Comparison of ENCODE assay signal across 17 cellular contexts in genomic region chr3:56838441-56838840, GRCh38. TPM values are rescaled to one million over a fixed set of nuclear protein-coding genes. Genes with fewer than 3 reads are reported as not detected.
A peak's percentile ranks its signal among the peaks of the same experiment; 100 is the strongest.
DNase-seq lines count a peak whose midpoint lies in the region; ATAC-seq and TF ChIP-seq lines count a peak whose summit lies in the region.
"Had no signal": no experiment of that assay in that cellular context is flagged by ENCODE, and none has a peak within 500 bp of the region (broad histone marks: within the 10 kb centered on the region; RNA-seq: fewer than 3 reads in every experiment).

No MANE protein-coding gene starts in this region.

- no peak overlapping the region for H3K27ac ChIP-seq in CD8-positive, alpha-beta T cell (ENCODE audit: low read depth, low read length)
- H3K27ac ChIP-seq in KOPT-K1 (ENCODE audit: low read depth, low read length, poor library complexity, severe bottlenecking), result peak overlapping the region; percentile 86
- H3K27ac ChIP-seq in naive thymus-derived CD4-positive, alpha-beta T cell (ENCODE audit: low read depth, low read length), result no peak overlapping the region
- H3K27ac ChIP-seq: HL-60 had no signal

- H3K27ac Mint-ChIP-seq in CD8-positive, alpha-beta T cell, result peak overlapping the region; percentile 30
- peak overlapping the region; percentile 18 for H3K27ac Mint-ChIP-seq in activated naive CD8-positive, alpha-beta T cell treated with anti-CD3 and anti-CD28 coated beads, Interleukin-2, amount 10 ng/mL, durations not matched to agents 7 days and 5 days
- H3K27ac Mint-ChIP-seq in naive thymus-derived CD4-positive, alpha-beta T cell, result peak overlapping the region in 5 of 9 donors; percentile 7 to 54 (median 11)
- H3K27ac Mint-ChIP-seq: B cell had no signal

- no peaks in the 10 kb centered on the region for H3K9me3 ChIP-seq in CD8-positive, alpha-beta T cell (ENCODE audit: low read length)
- no peaks in the 10 kb centered on the region for H3K9me3 ChIP-seq in KOPT-K1 (ENCODE audit: insufficient read depth, low read length, poor library complexity, severe bottlenecking)
- no peaks in the 10 kb centered on the region for H3K9me3 ChIP-seq in naive thymus-derived CD4-positive, alpha-beta T cell (ENCODE audit: control insufficient read depth in 2 of 3, low read length in 3 of 3)
- H3K9me3 ChIP-seq: SK-N-SH had no signal

- CTCF ChIA-PET in CD8-positive, alpha-beta T cell (lab: Charles Lee), result interaction anchor here (1.1 to 2.2 kb wide), 2 partner anchors 37 to 78 kb away, joined by 3 to 5 read pairs; partner anchors contain the start of gene ARHGEF3
- CTCF ChIA-PET in naive thymus-derived CD4-positive, alpha-beta T cell (lab: Charles Lee), result interaction anchor here (0.7 kb wide), 1 partner anchor 12 kb away, joined by 3 read pairs; no protein-coding TSS in a partner anchor

- no peak overlapping the region for H3K4me3 Mint-ChIP-seq in CD8-positive, alpha-beta T cell
- no peak overlapping the region for H3K4me3 Mint-ChIP-seq in activated naive CD8-positive, alpha-beta T cell treated with anti-CD3 and anti-CD28 coated beads, Interleukin-2, amount 10 ng/mL, durations not matched to agents 7 days and 5 days
- H3K4me3 Mint-ChIP-seq in naive thymus-derived CD4-positive, alpha-beta T cell, result peak overlapping the region in 1 of 10 donors; percentile 3
- H3K4me3 Mint-ChIP-seq: B cell; CD8-positive, alpha-beta memory T cell had no signal

- peaks cover 20% of the 10 kb centered on the region for H3K36me3 Mint-ChIP-seq in CD8-positive, alpha-beta T cell
- peaks cover 21% of the 10 kb centered on the region for H3K36me3 Mint-ChIP-seq in activated naive CD8-positive, alpha-beta T cell treated with anti-CD3 and anti-CD28 coated beads, Interleukin-2, amount 10 ng/mL, durations not matched to agents 7 days and 5 days
- H3K36me3 Mint-ChIP-seq in naive thymus-derived CD4-positive, alpha-beta T cell, result peaks cover 0 to 29% (median 10%) of the 10 kb centered on the region in 5 donors

- H3K9me3 Mint-ChIP-seq in CD8-positive, alpha-beta T cell, result no peaks in the 10 kb centered on the region
- no peaks in the 10 kb centered on the region for H3K9me3 Mint-ChIP-seq in activated naive CD8-positive, alpha-beta T cell treated with anti-CD3 and anti-CD28 coated beads, Interleukin-2, amount 10 ng/mL, durations not matched to agents 7 days and 5 days
- peaks cover 0 to 3% (median 0%) of the 10 kb centered on the region in 11 donors for H3K9me3 Mint-ChIP-seq in naive thymus-derived CD4-positive, alpha-beta T cell
- H3K9me3 Mint-ChIP-seq: CD8-positive, alpha-beta memory T cell had no signal

- no peaks in the 10 kb centered on the region for H3K27me3 ChIP-seq in CD8-positive, alpha-beta T cell (ENCODE audit: insufficient read depth, low read length)
- no peaks in the 10 kb centered on the region for H3K27me3 ChIP-seq in naive thymus-derived CD4-positive, alpha-beta T cell (ENCODE audit: control insufficient read depth in 2 of 2, insufficient read depth in 2 of 2, low read length in 2 of 2)

- no peak overlapping the region for H3K4me3 ChIP-seq in CD8-positive, alpha-beta T cell (ENCODE audit: low read depth, low read length)
- no peak overlapping the region for H3K4me3 ChIP-seq in naive thymus-derived CD4-positive, alpha-beta T cell (ENCODE audit: low read length)

- intact Hi-C loops in CD8-positive, alpha-beta T cell (cut with DNase I, micrococcal nuclease), result no loop called here
- intact Hi-C loops in naive thymus-derived CD4-positive, alpha-beta T cell (cut with micrococcal nuclease), result no loop called here

- POLR2A ChIA-PET in CD8-positive, alpha-beta T cell (lab: Charles Lee), result interaction anchor here (1.1 kb wide), 1 partner anchor 22 kb away, joined by 3 read pairs; no protein-coding TSS in a partner anchor
- POLR2A ChIA-PET in activated naive CD8-positive, alpha-beta T cell treated with anti-CD3 and anti-CD28 coated beads, Interleukin-2, amount 10 ng/mL, durations not matched to agents 7 days and 5 days (lab: Charles Lee), result interaction anchor here (0.8 kb wide), 1 partner anchor 12 kb away, joined by 3 read pairs; no protein-coding TSS in a partner anchor
- POLR2A ChIA-PET in naive thymus-derived CD4-positive, alpha-beta T cell (lab: Charles Lee), result no interaction called here

- peaks cover 4% of the 10 kb centered on the region for H3K4me1 ChIP-seq in CD8-positive, alpha-beta T cell (ENCODE audit: insufficient read depth, low read length)
- no peaks in the 10 kb centered on the region for H3K4me1 ChIP-seq in naive thymus-derived CD4-positive, alpha-beta T cell (ENCODE audit: control insufficient read depth in 2 of 2, insufficient read depth in 2 of 2, low read length in 2 of 2)

- peaks cover 36% of the 10 kb centered on the region for H3K4me1 Mint-ChIP-seq in CD8-positive, alpha-beta T cell (ENCODE audit: low read depth)
- H3K4me1 Mint-ChIP-seq in activated naive CD8-positive, alpha-beta T cell treated with anti-CD3 and anti-CD28 coated beads, Interleukin-2, amount 10 ng/mL, durations not matched to agents 7 days and 5 days, result peaks cover 14% of the 10 kb centered on the region
- peaks cover 10 to 43% (median 28%) of the 10 kb centered on the region in 7 donors for H3K4me1 Mint-ChIP-seq in naive thymus-derived CD4-positive, alpha-beta T cell

- ATAC-seq in CD8-positive, alpha-beta T cell, result no peak
- no peak for ATAC-seq in activated naive CD8-positive, alpha-beta T cell treated with anti-CD3 and anti-CD28 coated beads, Interleukin-2, amount 10 ng/mL, durations not matched to agents 7 days and 5 days (ENCODE audit: low read depth)
- no peak for ATAC-seq in naive thymus-derived CD4-positive, alpha-beta T cell
- ATAC-seq in GM21619 (IDR thresholded peaks at IDR 0.05; ENCODE audit: unreplicated experiment), result no peak
- no peak for ATAC-seq in GM21515 (IDR thresholded peaks at IDR 0.05; ENCODE audit: unreplicated experiment)
- ATAC-seq: Right ventricle myocardium inferior had no signal

- TF ChIP-seq CTCF in CD8-positive, alpha-beta T cell (IDR thresholded peaks at IDR 0.05), result no peak

- no peak for DNase-seq in CD8-positive, alpha-beta T cell
- DNase-seq in activated naive CD8-positive, alpha-beta T cell treated with anti-CD3 and anti-CD28 coated beads, Interleukin-2, amount 10 ng/mL, durations not matched to agents 7 days and 5 days, result no peak
- no peak for DNase-seq in naive thymus-derived CD4-positive, alpha-beta T cell
- DNase-seq in activated CD4-positive, alpha-beta T cell treated with anti-CD3 and anti-CD28 coated beads for 1 hour, result no peak
- DNase-seq: CD8-positive, alpha-beta memory T cell; GOT3; MM.1S; NCI-H1105 treated with DMSO at 0.1 percent for 48 hours; NCI-H1930; NCI-H526; SK-N-SH had no signal

- H3K27me3 Mint-ChIP-seq in CD8-positive, alpha-beta T cell (ENCODE audit: low read depth), result no peaks in the 10 kb centered on the region
- H3K27me3 Mint-ChIP-seq in activated naive CD8-positive, alpha-beta T cell treated with anti-CD3 and anti-CD28 coated beads, Interleukin-2, amount 10 ng/mL, durations not matched to agents 7 days and 5 days, result no peaks in the 10 kb centered on the region
- no peaks in the 10 kb centered on the region for H3K27me3 Mint-ChIP-seq in naive thymus-derived CD4-positive, alpha-beta T cell
- H3K27me3 Mint-ChIP-seq: B cell; CD8-positive, alpha-beta memory T cell had no signal

- no peaks in the 10 kb centered on the region for H3K36me3 ChIP-seq in CD8-positive, alpha-beta T cell (ENCODE audit: insufficient read depth, low read length)
- no peaks in the 10 kb centered on the region for H3K36me3 ChIP-seq in KOPT-K1 (ENCODE audit: insufficient read depth, low read length)
- no peaks in the 10 kb centered on the region for H3K36me3 ChIP-seq in naive thymus-derived CD4-positive, alpha-beta T cell (ENCODE audit: control insufficient read depth in 2 of 3, insufficient read depth in 3 of 3, low read length in 3 of 3)

RNA-seq across cellular contexts. Expression of gene ARHGEF3, which starts 36.7 kb away (rescaled TPM):
- 10 to 100 TPM; 38.8 to 39.9 TPM for total RNA-seq in CD8-positive, alpha-beta T cell
- total RNA-seq in activated naive CD8-positive, alpha-beta T cell treated with anti-CD3 and anti-CD28 coated beads, Interleukin-2, amount 10 ng/mL, durations not matched to agents 7 days and 5 days, result 100 to 1,000 TPM; 130 TPM
- total RNA-seq in naive thymus-derived CD4-positive, alpha-beta T cell, result 10 to 100 TPM; 79.6 to 99.7 (median 87.0) TPM
- 10 to 100 TPM; 78.8 to 94.7 TPM for polyA plus RNA-seq in naive thymus-derived CD4-positive, alpha-beta T cell
